ENCODE assay signal across 8 cellular contexts in the genomic region with DNA sequence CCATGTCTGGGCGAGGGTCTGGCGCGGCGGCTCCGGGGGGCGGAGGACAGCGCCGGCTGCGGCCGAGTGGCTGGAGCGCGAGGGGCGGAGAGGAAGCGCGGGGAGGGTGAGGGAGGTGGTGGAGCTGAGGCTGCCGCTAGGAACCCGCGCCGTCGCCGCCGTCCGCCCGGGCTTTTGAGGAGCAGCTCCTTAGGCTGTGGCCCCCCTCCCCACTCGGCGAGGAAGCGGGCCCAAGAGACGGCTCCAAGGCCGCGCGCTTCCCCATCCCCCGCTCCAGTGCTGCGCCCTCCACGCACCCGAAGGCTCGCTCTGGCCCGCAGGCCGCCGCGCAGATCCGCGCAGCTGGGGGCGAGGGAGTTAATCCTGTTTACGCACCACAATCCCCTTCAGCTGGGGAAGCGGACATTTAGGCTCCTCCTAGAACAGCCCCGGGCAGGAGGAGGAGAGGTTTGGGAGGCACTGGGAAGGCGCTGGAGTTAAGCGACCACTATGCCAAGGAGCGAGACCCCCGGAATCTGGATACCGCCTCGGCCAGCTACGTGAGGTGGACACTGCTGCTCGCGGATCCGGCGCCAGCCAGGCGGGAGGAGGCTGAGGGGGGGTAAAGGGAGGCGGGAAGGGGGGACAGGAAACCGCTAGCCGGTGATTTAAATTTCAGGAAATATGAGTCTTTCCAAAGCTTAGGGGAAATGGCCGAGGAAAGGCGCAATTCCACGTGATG. TPM values are rescaled to one million over a fixed set of nuclear protein-coding genes. Genes with fewer than 3 reads are reported as not detected.
DNase-seq lines count a peak whose midpoint lies in the region; ATAC-seq and TF ChIP-seq lines count a peak whose summit lies in the region.

A gene with protein sequence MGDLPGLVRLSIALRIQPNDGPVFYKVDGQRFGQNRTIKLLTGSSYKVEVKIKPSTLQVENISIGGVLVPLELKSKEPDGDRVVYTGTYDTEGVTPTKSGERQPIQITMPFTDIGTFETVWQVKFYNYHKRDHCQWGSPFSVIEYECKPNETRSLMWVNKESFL (minus strand): TSS at position 553 of the 721 bp plus-strand sequence. CDS start 549 bp downstream, at position 4.

- H3K14ac ChIP-seq in mesenchymal stem cell (ENCODE audit: low read length in 2 of 2), result peak within 1 kb of the TSS in 1 of 2 experiments; percentile 82

- WGBS in mesenchymal stem cell, result 1% methylated on average over 33 of the region's 64 CpGs

- peak within 1 kb of the TSS; percentile 46 to 76 for H2BK12ac ChIP-seq in mesenchymal stem cell (ENCODE audit: low read length in 2 of 2)

- peaks cover 0 to 4% of the 10 kb centered on the region in 2 experiments for H3K27me3 ChIP-seq in mesenchymal stem cell (ENCODE audit: control insufficient read depth in 1 of 2, insufficient read depth in 1 of 2, low read length in 2 of 2)

- H3K79me1 ChIP-seq in mesenchymal stem cell (replicated peaks; ENCODE audit: low read length, poor library complexity, severe bottlenecking), result peaks cover 14% of the 10 kb centered on the region

- peaks cover 0 to 24% of the 10 kb centered on the region in 2 experiments for H3K36me3 ChIP-seq in mesenchymal stem cell (ENCODE audit: control insufficient read depth in 1 of 2, insufficient read depth in 2 of 2, low read depth in 1 of 2, low read length in 2 of 2)

- peak within 1 kb of the TSS; percentile 74 to 96 (median 87) for H3K4me3 Mint-ChIP-seq in IgD-negative memory B cell

- peak within 1 kb of the TSS; percentile 85 for H4K91ac ChIP-seq in mesenchymal stem cell (ENCODE audit: low read length)

- peak; percentile 26 for DNase-seq in DMS153 treated with DMSO at 0.1 percent for 48 hours (lab: John Stamatoyannopoulos, UW; ENCODE audit: unreplicated experiment)
- DNase-seq in T1000 (lab: John Stamatoyannopoulos, UW), result peak; percentile 68
- DNase-seq in epithelial cell of proximal tubule (ENCODE audit: low read depth), result no peak
- DNase-seq in mesenchymal stem cell, result peak; percentile 82
- DNase-seq in substantia nigra (lab: John Stamatoyannopoulos, UW), result peak in 47 of 49 donors; percentile 21 to 84 (median 58)
- no peak for DNase-seq in RPMI8226

- H3K27me3 Mint-ChIP-seq in IgD-negative memory B cell, result peaks cover 23% of the 10 kb centered on the region

- H3K9ac ChIP-seq in mesenchymal stem cell (ENCODE audit: low read length), result peak within 1 kb of the TSS; percentile 95

- peak within 1 kb of the TSS; percentile 81 to 96 for H3K23ac ChIP-seq in mesenchymal stem cell (ENCODE audit: low read length in 2 of 2)

- peaks cover 13% of the 10 kb centered on the region for H3K4me1 ChIP-seq in mesenchymal stem cell (ENCODE audit: control insufficient read depth, insufficient read depth, low read depth, low read length)

- peak within 1 kb of the TSS; percentile 75 for H3K4me3 ChIP-seq in epithelial cell of proximal tubule (ENCODE audit: low read depth, low read length)
- H3K4me3 ChIP-seq in mesenchymal stem cell (ENCODE audit: insufficient read depth in 1 of 2, low read depth in 1 of 2, low read length in 2 of 2), result peak within 1 kb of the TSS; percentile 83 to 94

- H2BK5ac ChIP-seq in mesenchymal stem cell (ENCODE audit: low read depth, low read length, poor library complexity, severe bottlenecking), result no peak within 1 kb of the TSS

- peak within 1 kb of the TSS; percentile 89 for H3K4me2 ChIP-seq in mesenchymal stem cell (ENCODE audit: low read length, poor library complexity, severe bottlenecking)

- H2AFZ ChIP-seq in mesenchymal stem cell (ENCODE audit: low read depth, low read length), result peak within 1 kb of the TSS; percentile 94

- no peak within 1 kb of the TSS for H2AK5ac ChIP-seq in mesenchymal stem cell (ENCODE audit: low read length, severe bottlenecking)

- no peak for ATAC-seq in HG02759 (IDR thresholded peaks at IDR 0.05; ENCODE audit: unreplicated experiment)

- H3K27ac ChIP-seq in mesenchymal stem cell (ENCODE audit: low read length, poor library complexity, severe bottlenecking) (peak within 1 kb of the TSS; percentile 50), substantia nigra (ENCODE audit: low read depth, low read length, poor library complexity, severe bottlenecking) (peak within 1 kb of the TSS; percentile 92)

- no peak for TF ChIP-seq CTCF in epithelial cell of proximal tubule (conservative IDR thresholded peaks at IDR 0.05; ENCODE audit: low read depth, low read length)

- H3K36me3 Mint-ChIP-seq in IgD-negative memory B cell, result no peaks in the 10 kb centered on the region

- H3K9me3 Mint-ChIP-seq in IgD-negative memory B cell, result no peaks in the 10 kb centered on the region

- peak within 1 kb of the TSS; percentile 89 for H2BK120ac ChIP-seq in mesenchymal stem cell (ENCODE audit: low read depth, low read length)

- H3K4ac ChIP-seq in mesenchymal stem cell (ENCODE audit: low read depth in 1 of 2, low read length in 2 of 2), result peak within 1 kb of the TSS; percentile 28 to 93

- H2BK15ac ChIP-seq in mesenchymal stem cell (ENCODE audit: low read depth, poor library complexity, severe bottlenecking), result peak within 1 kb of the TSS; percentile 86

- H3K27ac Mint-ChIP-seq in IgD-negative memory B cell, result peak within 1 kb of the TSS in 2 of 3 donors; percentile 22 to 41

- H3K9me3 ChIP-seq in mesenchymal stem cell (ENCODE audit: control insufficient read depth, low read length), result no peaks in the 10 kb centered on the region

- peak within 1 kb of the TSS; percentile 90 to 95 for H3K18ac ChIP-seq in mesenchymal stem cell (ENCODE audit: low read depth in 1 of 2, low read length in 2 of 2)

- peak within 1 kb of the TSS; percentile 90 for H4K8ac ChIP-seq in mesenchymal stem cell (ENCODE audit: low read length)

- peaks cover 5 to 8% (median 7%) of the 10 kb centered on the region in 3 donors for H3K4me1 Mint-ChIP-seq in IgD-negative memory B cell

RNA-seq across cellular contexts. Expression of the gene that starts here (rescaled TPM):
- not detected for polyA plus RNA-seq in IgD-negative memory B cell
- 17.5 and 29.8 TPM in 2 replicates for total RNA-seq in epithelial cell of proximal tubule
- polyA plus RNA-seq in mesenchymal stem cell (2013, experiment 1 of 2), result 24.4 TPM
- polyA plus RNA-seq in mesenchymal stem cell (2013, experiment 2 of 2), result 24.5 TPM

Comparison
In these comparisons a context has a peak if more than half of its experiments do, and no peak if none do; other contexts are left out.
1. DNase-seq: peak in DMS153 treated with DMSO at 0.1 percent for 48 hours (single experiment), T1000 (single experiment), mesenchymal stem cell (single experiment) and substantia nigra (47 of 49); none in epithelial cell of proximal tubule (single experiment) and RPMI8226 (single experiment).